ENCODE assay signal across 15 cellular contexts in the genomic region with DNA sequence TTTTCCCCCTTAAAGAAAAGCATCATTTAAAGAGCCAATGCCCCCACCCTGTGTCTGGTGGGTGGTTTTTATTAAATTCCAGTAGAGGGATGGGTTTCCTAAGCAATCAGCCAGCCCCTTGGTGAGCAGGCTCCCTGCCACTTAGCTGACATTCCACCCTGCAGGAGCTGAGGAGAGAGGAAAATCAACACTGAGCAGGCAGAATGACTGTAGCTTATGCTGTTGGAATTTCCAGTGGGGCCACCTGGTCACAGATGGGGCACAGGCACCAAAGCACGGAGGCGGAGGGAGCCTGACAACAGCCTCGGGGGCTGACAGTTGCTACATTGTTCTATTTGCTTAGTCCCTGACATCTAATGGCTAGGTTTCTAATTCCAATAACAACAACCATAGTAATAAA.
DNase-seq lines count a peak whose midpoint lies in the region; ATAC-seq and TF ChIP-seq lines count a peak whose summit lies in the region.
"Had no signal": no experiment of that assay in that cellular context is flagged by ENCODE, and none has a peak within 500 bp of the region (broad histone marks: within the 10 kb centered on the region; RNA-seq: fewer than 3 reads in every experiment).

No MANE protein-coding gene starts in this region.

- H3K27ac ChIP-seq in SJCRH30 (peak overlapping the region; percentile 93), psoas muscle (peak overlapping the region; percentile 21)
- H3K27ac ChIP-seq: stomach had no signal

- 78 to 87% (median 78%) methylated on average over 3 of the region's 3 CpGs for WGBS in psoas muscle, 3 donors

- H3K4me3 ChIP-seq in SJCRH30 (peak overlapping the region; percentile 2; the same call in 1 of the 2 replicates), fibroblast of pulmonary artery (replicated peaks; ENCODE audit: low read depth, low read length) (no peak overlapping the region), psoas muscle (no peak overlapping the region)
- H3K4me3 ChIP-seq: stomach had no signal

- H3K27me3 ChIP-seq in SJCRH30 (no peaks in the 10 kb centered on the region), psoas muscle (ENCODE audit: insufficient read depth in 3 of 3, low read length in 2 of 3) (no peaks in the 10 kb centered on the region)
- H3K27me3 ChIP-seq: stomach had no signal

- H3K4me1 ChIP-seq in SJCRH30, result peaks cover 64% of the 10 kb centered on the region
- no peaks in the 10 kb centered on the region for H3K4me1 ChIP-seq in psoas muscle
- H3K4me1 ChIP-seq: stomach had no signal

- DNase-seq in HT1080 (ENCODE audit: low read depth) (peak; percentile 31), SJCRH30 (peak; percentile 93 to 96), fibroblast of pulmonary artery (ENCODE audit: low read depth) (peak; percentile 15), psoas muscle (no peak)
- DNase-seq: activated B cell treated with CpG ODN at 0.5 μM for 24 hours; activated T-cell treated with anti-CD3 and anti-CD28 coated beads, Interleukin-2, amount 50 U/mL, for 24 hours; Calu3; Karpas-422; NCI-H510A; stimulated activated CD4-positive, alpha-beta T cell treated with anti-CD3 and anti-CD28 coated beads, Interleukin-4, amount 100 ng/mL, for 4 hours; stomach had no signal

- H3K36me3 ChIP-seq in SJCRH30 (no peaks in the 10 kb centered on the region), psoas muscle (ENCODE audit: insufficient read depth in 1 of 2, low read depth in 1 of 2) (no peaks in the 10 kb centered on the region)
- H3K36me3 ChIP-seq: stomach had no signal

- no peak for ATAC-seq in psoas muscle
- no peak for ATAC-seq in GM21786 (IDR thresholded peaks at IDR 0.05; ENCODE audit: unreplicated experiment)
- no peak for ATAC-seq in HG03159 (IDR thresholded peaks at IDR 0.05; ENCODE audit: unreplicated experiment)
- no peak for ATAC-seq in GM18502 (IDR thresholded peaks at IDR 0.05; ENCODE audit: poor library complexity, unreplicated experiment)
- ATAC-seq in GM21526 (IDR thresholded peaks at IDR 0.05; ENCODE audit: low FRiP score, unreplicated experiment), result no peak

- H3K9me3 ChIP-seq in SJCRH30 (replicated peaks) (no peaks in the 10 kb centered on the region), psoas muscle (no peaks in the 10 kb centered on the region)
- H3K9me3 ChIP-seq: stomach had no signal

- intact Hi-C loops in psoas muscle (cut with DNase I), result no loop called here

- no peak for TF ChIP-seq CTCF in fibroblast of pulmonary artery (IDR thresholded peaks at IDR 0.05; ENCODE audit: low read length, missing control alignments)
- no peak for TF ChIP-seq CTCF in psoas muscle (IDR thresholded peaks at IDR 0.05)

Comparison
In these comparisons a context has a peak if more than half of its experiments do, and no peak if none do; other contexts are left out.
1. DNase-seq: peak in HT1080 (single experiment), SJCRH30 (2 of 2) and fibroblast of pulmonary artery (single experiment); none in psoas muscle (0 of 2).